1 cellular context compared by ENCODE assay signal in genomic region chr20:62407221-62407992, GRCh38.
TF ChIP-seq lines count a peak whose summit lies in the region.

Gene CABLES2, minus strand, starts transcription at chr20:62407285. Its CDS starts 9 bp downstream, at chr20:62407276.

TF ChIP-seq in GM12878, 131 proteins besides CTCF, POLR2A, EP300 and RAD21 (continued from another document and continues in another):
- TF ChIP-seq ZBTB4 (CRISPR knock-in tag; IDR thresholded peaks at IDR 0.05) (no peak), RB1 (IDR thresholded peaks at IDR 0.05; ENCODE audit: borderline replicate concordance) (peak; percentile 99), ZNF592 (IDR thresholded peaks at IDR 0.05) (0 out of 2 replicates have a peak, but pooled peaks have one; percentile 40), SUPT20H (IDR thresholded peaks at IDR 0.05; ENCODE audit: borderline replicate concordance, control insufficient read depth, low read depth, low read length) (no peak), ZNF217 (IDR thresholded peaks at IDR 0.05) (peak; percentile 72; the same call in 1 of the 2 replicates), TCF3 (IDR thresholded peaks at IDR 0.05; ENCODE audit: borderline replicate concordance, insufficient read depth, low read depth, low read length) (no peak), NRF1 (conservative IDR thresholded peaks at IDR 0.05; ENCODE audit: low read depth, low read length) (no peak), CHD1 (IDR thresholded peaks at IDR 0.05; ENCODE audit: low read depth, low read length) (no peak), BCL11A (IDR thresholded peaks at IDR 0.05; ENCODE audit: low read depth, low read length) (no peak), REST (IDR thresholded peaks at IDR 0.05; ENCODE audit: low read depth, low read length) (0 out of 2 replicates have a peak, but pooled peaks have one; percentile 16), GABPA (IDR thresholded peaks at IDR 0.05; ENCODE audit: low read depth) (no peak), KLF5 (IDR thresholded peaks at IDR 0.05; ENCODE audit: partially characterized antibody) (peak; percentile 80), MYC (IDR thresholded peaks at IDR 0.05; ENCODE audit: insufficient read depth, insufficient read length, insufficient replicate concordance, low read length, severe bottlenecking) (no peak), RELB (IDR thresholded peaks at IDR 0.05; ENCODE audit: low read depth) (peak; percentile 99), LARP7 (IDR thresholded peaks at IDR 0.05) (peak; percentile 94), IRF3 (IDR thresholded peaks at IDR 0.05) (0 out of 2 replicates have a peak, but pooled peaks have one; percentile 17), BHLHE40 (IDR thresholded peaks at IDR 0.05; ENCODE audit: borderline replicate concordance in 1 of 2, low read depth in 2 of 2, low read length in 1 of 2) (peak; percentile 50 to 81; a peak in 3 of 4 replicates), IKZF2 (IDR thresholded peaks at IDR 0.05) (peak in 1 of 2 experiments; percentile 28; a peak in 1 of 4 replicates), BCL3 (IDR thresholded peaks at IDR 0.05; ENCODE audit: borderline replicate concordance, insufficient read depth, low read depth, low read length, poor library complexity, severe bottlenecking) (peak; percentile 13), ZBTB11 (CRISPR knock-in tag; IDR thresholded peaks at IDR 0.05) (no peak), EED (IDR thresholded peaks at IDR 0.05; ENCODE audit: low read depth) (no peak), SREBF2 (IDR thresholded peaks at IDR 0.05; ENCODE audit: low read length) (no peak), NR2C1 (IDR thresholded peaks at IDR 0.05) (0 out of 2 replicates have a peak, but pooled peaks have one; percentile 21), MAX (IDR thresholded peaks at IDR 0.05; ENCODE audit: low read depth, low read length) (0 out of 2 replicates have a peak, but pooled peaks have one; percentile 51), NBN (IDR thresholded peaks at IDR 0.05) (peak; percentile 90), EZH2 (IDR thresholded peaks at IDR 0.05; ENCODE audit: borderline replicate concordance, control insufficient read depth, low read depth, low read length) (no peak), JUNB (IDR thresholded peaks at IDR 0.05) (no peak), NR2F1 (conservative IDR thresholded peaks at IDR 0.05) (peak; percentile 52; the same call in 1 of the 2 replicates), CEBPZ (IDR thresholded peaks at IDR 0.05; ENCODE audit: low read depth, low read length) (no peak), PAX5 (IDR thresholded peaks at IDR 0.05; ENCODE audit: borderline replicate concordance, low read depth, low read length) (no peak), ZSCAN29 (IDR thresholded peaks at IDR 0.05) (no peak), HCFC1 (IDR thresholded peaks at IDR 0.05; ENCODE audit: low read length) (peak; percentile 47; the same call in 1 of the 2 replicates), RBBP5 (conservative IDR thresholded peaks at IDR 0.05) (no peak)
